In the genomic region with DNA sequence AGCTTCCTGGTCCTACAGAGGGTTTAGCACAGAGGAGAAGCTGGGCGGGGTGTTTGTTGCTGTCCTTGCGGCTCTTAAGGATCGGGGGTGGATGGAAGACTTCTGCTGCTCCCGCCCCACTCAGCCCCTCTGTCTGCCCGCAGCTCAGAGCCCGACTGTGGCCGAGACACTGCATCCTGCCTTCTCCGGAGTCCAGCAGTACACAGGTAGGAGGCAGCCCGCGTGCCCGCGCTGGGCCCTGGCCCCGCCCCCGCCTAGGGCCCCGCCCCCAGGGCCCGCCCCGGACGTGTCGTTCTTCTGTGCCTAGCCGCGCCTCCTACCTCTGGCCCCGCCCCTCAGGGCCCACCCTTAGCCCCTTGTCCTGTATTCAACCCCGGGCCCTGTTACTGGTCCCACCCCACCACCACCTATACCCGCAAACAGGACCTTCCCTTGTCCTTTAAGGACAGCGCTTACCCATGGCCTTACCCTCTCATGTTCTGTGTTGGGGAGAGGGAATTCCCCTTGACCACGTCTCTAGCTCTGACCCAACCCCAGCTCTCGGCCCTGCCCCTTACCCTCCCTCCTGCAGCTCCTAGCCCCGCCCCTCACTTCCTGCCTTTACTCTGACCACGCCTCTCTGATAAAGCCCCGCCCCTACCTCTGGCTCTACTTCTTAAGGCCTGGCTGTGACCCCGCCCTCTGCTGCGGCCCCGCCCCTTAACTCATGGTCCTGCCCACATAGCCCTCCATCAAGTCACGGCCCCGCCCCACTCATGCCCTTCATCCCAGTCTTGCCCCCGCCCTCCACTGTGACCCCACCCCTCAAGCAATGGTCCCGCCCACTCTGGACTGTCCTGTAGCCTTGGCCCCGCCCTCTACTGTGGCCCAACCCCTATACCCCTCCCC, we compare ENCODE assay signal across 8 cellular contexts.
DNase-seq lines count a peak whose midpoint lies in the region; ATAC-seq and TF ChIP-seq lines count a peak whose summit lies in the region.

No MANE protein-coding gene starts in this region.

- H3K9me3 ChIP-seq in prostate gland, result no peaks in the 10 kb centered on the region

- TF ChIP-seq POLR2A in prostate gland (IDR thresholded peaks at IDR 0.05) (peak; percentile 49), GM18505 (IDR thresholded peaks at IDR 0.05; ENCODE audit: borderline replicate concordance, extremely low read depth, insufficient read depth, insufficient read length) (no peak)

- H3K4me1 ChIP-seq in foreskin keratinocyte, result no peaks in the 10 kb centered on the region
- H3K4me1 ChIP-seq in prostate gland (replicated peaks), result peaks cover 2% of the 10 kb centered on the region

- peak in 2 of 3 experiments; percentile 21 to 57 for DNase-seq in NCI-H1417 (lab: John Stamatoyannopoulos, UW)
- no peak for DNase-seq in NCI-H1417 treated with DMSO at 0.1 percent for 48 hours (lab: John Stamatoyannopoulos, UW)
- peak; percentile 86 for DNase-seq in RPMI8226
- peak; percentile 35 for DNase-seq in activated T-helper 1 cell treated with Interleukin-2 at 50 U/mL for 16 hours (ENCODE audit: low read depth)
- DNase-seq in foreskin keratinocyte, result peak; percentile 55 to 86
- DNase-seq in prostate gland (ENCODE audit: low spot score), result peak; percentile 93
- no peak for DNase-seq in dorsolateral prefrontal cortex

- H3K36me3 ChIP-seq in prostate gland, result no peaks in the 10 kb centered on the region

- H3K4me3 ChIP-seq in prostate gland (peak overlapping the region; percentile 2 to 25), dorsolateral prefrontal cortex (peak overlapping the region in 15 of 59 donors; percentile 1 to 44 (median 23))

- peak; percentile 75 for ATAC-seq in foreskin keratinocyte
- ATAC-seq in GM18505 (IDR thresholded peaks at IDR 0.05; ENCODE audit: unreplicated experiment), result no peak

- 2% methylated on average over 32 of the region's 38 CpGs for WGBS in prostate gland

- H3K27ac ChIP-seq in foreskin keratinocyte (peak overlapping the region; percentile 49), prostate gland (peak overlapping the region; percentile 57 to 71), dorsolateral prefrontal cortex (no peak overlapping the region)

- TF ChIP-seq CTCF in foreskin keratinocyte (conservative IDR thresholded peaks at IDR 0.05) (no peak), prostate gland (IDR thresholded peaks at IDR 0.05) (no peak), dorsolateral prefrontal cortex (IDR thresholded peaks at IDR 0.05 in 54 of 56, conservative IDR thresholded peaks at IDR 0.05 in 2 of 56; ENCODE audit: low read depth in 1 of 56, partially characterized antibody in 56 of 56) (no peak)

- H3K27me3 ChIP-seq in foreskin keratinocyte (peaks cover 13% of the 10 kb centered on the region), prostate gland (replicated peaks; ENCODE audit: insufficient read depth) (no peaks in the 10 kb centered on the region), dorsolateral prefrontal cortex (peaks cover 0 to 15% (median 0%) of the 10 kb centered on the region in 45 donors)

- intact Hi-C loops in prostate gland (cut with DNase I), result no loop called here
- intact Hi-C loops in dorsolateral prefrontal cortex (cut with DNase I), result no loop called here

Comparison
In these comparisons a context has a peak if more than half of its experiments do, and no peak if none do; other contexts are left out.
1. DNase-seq: peak in NCI-H1417 (2 of 3), RPMI8226 (single experiment), activated T-helper 1 cell treated with Interleukin-2 at 50 U/mL for 16 hours (single experiment), foreskin keratinocyte (2 of 2) and prostate gland (single experiment); none in NCI-H1417 treated with DMSO at 0.1 percent for 48 hours (single experiment) and dorsolateral prefrontal cortex (0 of 10).
2. H3K27ac ChIP-seq: peak in foreskin keratinocyte (single experiment) and prostate gland (2 of 2); none in dorsolateral prefrontal cortex (0 of 59).